1 cellular context compared by ENCODE assay signal in genomic region chr16:81532491-81533174, GRCh38.
TF ChIP-seq lines count a peak whose summit lies in the region.

No MANE protein-coding gene starts in this region.

TF ChIP-seq in IMR-90, 13 proteins besides CTCF, POLR2A, EP300 and RAD21 (continued from another document):
- TF ChIP-seq CHD1 (IDR thresholded peaks at IDR 0.05; ENCODE audit: low read depth, low read length) (no peak), SMC3 (IDR thresholded peaks at IDR 0.05; ENCODE audit: low read depth, low read length) (no peak), MXI1 (IDR thresholded peaks at IDR 0.05; ENCODE audit: borderline replicate concordance, low read depth, low read length) (no peak), USF2 (IDR thresholded peaks at IDR 0.05; ENCODE audit: low read depth, low read length) (no peak), MAZ (IDR thresholded peaks at IDR 0.05; ENCODE audit: borderline replicate concordance, low read depth, low read length) (no peak), CEBPB (IDR thresholded peaks at IDR 0.05; ENCODE audit: low read depth, low read length) (no peak), RCOR1 (IDR thresholded peaks at IDR 0.05; ENCODE audit: insufficient replicate concordance, low read length) (no peak), NFE2L2 (IDR thresholded peaks at IDR 0.05; ENCODE audit: low read depth, low read length) (no peak), FOS (IDR thresholded peaks at IDR 0.05; ENCODE audit: low read depth, low read length) (no peak), BHLHE40 (IDR thresholded peaks at IDR 0.05; ENCODE audit: low read depth, low read length) (no peak), MAFK (IDR thresholded peaks at IDR 0.05; ENCODE audit: low read depth, low read length) (no peak)
TF ChIP-seq in IMR-90: peak in this region for 0.
